8 cellular contexts compared by ENCODE assay signal in genomic region chr1:236064674-236065508, GRCh38. TPM values are rescaled to one million over a fixed set of nuclear protein-coding genes. Genes with fewer than 3 reads are reported as not detected.
DNase-seq lines count a peak whose midpoint lies in the region; ATAC-seq and TF ChIP-seq lines count a peak whose summit lies in the region.

A gene with protein sequence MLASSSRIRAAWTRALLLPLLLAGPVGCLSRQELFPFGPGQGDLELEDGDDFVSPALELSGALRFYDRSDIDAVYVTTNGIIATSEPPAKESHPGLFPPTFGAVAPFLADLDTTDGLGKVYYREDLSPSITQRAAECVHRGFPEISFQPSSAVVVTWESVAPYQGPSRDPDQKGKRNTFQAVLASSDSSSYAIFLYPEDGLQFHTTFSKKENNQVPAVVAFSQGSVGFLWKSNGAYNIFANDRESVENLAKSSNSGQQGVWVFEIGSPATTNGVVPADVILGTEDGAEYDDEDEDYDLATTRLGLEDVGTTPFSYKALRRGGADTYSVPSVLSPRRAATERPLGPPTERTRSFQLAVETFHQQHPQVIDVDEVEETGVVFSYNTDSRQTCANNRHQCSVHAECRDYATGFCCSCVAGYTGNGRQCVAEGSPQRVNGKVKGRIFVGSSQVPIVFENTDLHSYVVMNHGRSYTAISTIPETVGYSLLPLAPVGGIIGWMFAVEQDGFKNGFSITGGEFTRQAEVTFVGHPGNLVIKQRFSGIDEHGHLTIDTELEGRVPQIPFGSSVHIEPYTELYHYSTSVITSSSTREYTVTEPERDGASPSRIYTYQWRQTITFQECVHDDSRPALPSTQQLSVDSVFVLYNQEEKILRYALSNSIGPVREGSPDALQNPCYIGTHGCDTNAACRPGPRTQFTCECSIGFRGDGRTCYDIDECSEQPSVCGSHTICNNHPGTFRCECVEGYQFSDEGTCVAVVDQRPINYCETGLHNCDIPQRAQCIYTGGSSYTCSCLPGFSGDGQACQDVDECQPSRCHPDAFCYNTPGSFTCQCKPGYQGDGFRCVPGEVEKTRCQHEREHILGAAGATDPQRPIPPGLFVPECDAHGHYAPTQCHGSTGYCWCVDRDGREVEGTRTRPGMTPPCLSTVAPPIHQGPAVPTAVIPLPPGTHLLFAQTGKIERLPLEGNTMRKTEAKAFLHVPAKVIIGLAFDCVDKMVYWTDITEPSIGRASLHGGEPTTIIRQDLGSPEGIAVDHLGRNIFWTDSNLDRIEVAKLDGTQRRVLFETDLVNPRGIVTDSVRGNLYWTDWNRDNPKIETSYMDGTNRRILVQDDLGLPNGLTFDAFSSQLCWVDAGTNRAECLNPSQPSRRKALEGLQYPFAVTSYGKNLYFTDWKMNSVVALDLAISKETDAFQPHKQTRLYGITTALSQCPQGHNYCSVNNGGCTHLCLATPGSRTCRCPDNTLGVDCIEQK (minus strand): TSS chr1:236065090. CDS start chr1:236065079, 11 bp downstream.

- H3K4me1 Mint-ChIP-seq in activated CD4-positive, alpha-beta memory T cell treated with anti-CD3 and anti-CD28 coated beads, Interleukin-2, amount 10 ng/mL, durations not matched to agents 7 days and 5 days: peaks cover 20% of the 10 kb centered on the region

- peaks cover 5% of the 10 kb centered on the region for H3K36me3 Mint-ChIP-seq in activated CD4-positive, alpha-beta memory T cell treated with anti-CD3 and anti-CD28 coated beads, Interleukin-2, amount 10 ng/mL, durations not matched to agents 7 days and 5 days (ENCODE audit: low read depth)

- H3K36me3 ChIP-seq in effector memory CD4-positive, alpha-beta T cell (ENCODE audit: control insufficient read depth, insufficient read depth, low read length): no peaks in the 10 kb centered on the region
- no peaks in the 10 kb centered on the region for H3K36me3 ChIP-seq in lower lobe of right lung
- peaks cover 2 to 8% of the 10 kb centered on the region in 2 donors for H3K36me3 ChIP-seq in stomach smooth muscle (ENCODE audit: control insufficient read depth in 2 of 2, insufficient read depth in 2 of 2, low read length in 2 of 2)

- H3K4me3 Mint-ChIP-seq in activated CD4-positive, alpha-beta memory T cell treated with anti-CD3 and anti-CD28 coated beads, Interleukin-2, amount 10 ng/mL, durations not matched to agents 7 days and 5 days: peak within 1 kb of the TSS; percentile 50

- no peak within 1 kb of the TSS for H3K27ac ChIP-seq in effector memory CD4-positive, alpha-beta T cell (ENCODE audit: insufficient read depth, low read length, poor library complexity, severe bottlenecking)
- H3K27ac ChIP-seq in lower lobe of right lung: peak within 1 kb of the TSS; percentile 93
- H3K27ac ChIP-seq in stomach smooth muscle (ENCODE audit: low read length): peak within 1 kb of the TSS; percentile 100

- TF ChIP-seq CTCF in lower lobe of right lung (IDR thresholded peaks at IDR 0.05): peak; percentile 45

- peaks cover 31% of the 10 kb centered on the region for H3K4me1 ChIP-seq in effector memory CD4-positive, alpha-beta T cell (ENCODE audit: control insufficient read depth, insufficient read depth, low read length, poor library complexity, severe bottlenecking)
- H3K4me1 ChIP-seq in lower lobe of right lung (peaks cover 37% of the 10 kb centered on the region), stomach smooth muscle (ENCODE audit: control insufficient read depth, insufficient read depth, low read length) (peaks cover 49% of the 10 kb centered on the region)

- H3K27ac Mint-ChIP-seq in activated CD4-positive, alpha-beta memory T cell treated with anti-CD3 and anti-CD28 coated beads, Interleukin-2, amount 10 ng/mL, durations not matched to agents 7 days and 5 days: no peak within 1 kb of the TSS

- no peaks in the 10 kb centered on the region for H3K9me3 Mint-ChIP-seq in activated CD4-positive, alpha-beta memory T cell treated with anti-CD3 and anti-CD28 coated beads, Interleukin-2, amount 10 ng/mL, durations not matched to agents 7 days and 5 days

- ATAC-seq in lower lobe of right lung: peak; percentile 87 to 93

- H3K9me3 ChIP-seq in effector memory CD4-positive, alpha-beta T cell (ENCODE audit: control insufficient read depth, low read length): no peaks in the 10 kb centered on the region
- H3K9me3 ChIP-seq in lower lobe of right lung: no peaks in the 10 kb centered on the region
- H3K9me3 ChIP-seq in stomach smooth muscle (ENCODE audit: control insufficient read depth in 2 of 2, low read length in 2 of 2): no peaks in the 10 kb centered on the region

- POLR2A ChIA-PET in activated CD4-positive, alpha-beta memory T cell treated with anti-CD3 and anti-CD28 coated beads, Interleukin-2, amount 10 ng/mL, durations not matched to agents 7 days and 5 days (lab: Charles Lee): no interaction called here

- H3K27me3 ChIP-seq in effector memory CD4-positive, alpha-beta T cell (replicated peaks; ENCODE audit: control insufficient read depth, insufficient read depth, low read length, poor library complexity, severe bottlenecking): peaks cover 17% of the 10 kb centered on the region
- H3K27me3 ChIP-seq in lower lobe of right lung (ENCODE audit: low read depth) (peaks cover 19% of the 10 kb centered on the region), stomach smooth muscle (ENCODE audit: control insufficient read depth in 1 of 2, insufficient read depth in 2 of 2, low read length in 2 of 2) (no peaks in the 10 kb centered on the region)

- CTCF ChIA-PET in activated CD4-positive, alpha-beta memory T cell treated with anti-CD3 and anti-CD28 coated beads, Interleukin-2, amount 10 ng/mL, durations not matched to agents 7 days and 5 days (lab: Charles Lee): interaction anchor here (0.7 to 1.5 kb wide), 3 partner anchors 25 to 394 kb away, joined by 3 to 6 read pairs (median 3); no protein-coding TSS in a partner anchor

- DNase-seq in NCI-H510A treated with DMSO at 0.1 percent for 48 hours (lab: John Stamatoyannopoulos, UW) (peak; percentile 24), NCI-H510A (lab: John Stamatoyannopoulos, UW) (no peak), HuH-7 (ENCODE audit: low spot score) (peak; percentile 92), lower lobe of right lung (peak; percentile 74), MV-4-11 (lab: John Stamatoyannopoulos, UW) (no peak)
- DNase-seq in activated CD4-positive, alpha-beta memory T cell treated with anti-CD3 and anti-CD28 coated beads, Interleukin-2, amount 10 ng/mL, durations not matched to agents 7 days and 5 days: peak; percentile 19
- DNase-seq in effector memory CD4-positive, alpha-beta T cell: peak in 1 of 3 donors; percentile 3

- intact Hi-C loops in lower lobe of right lung (cut with DNase I): no loop called here

- peak within 1 kb of the TSS; percentile 73 for H3K4me3 ChIP-seq in effector memory CD4-positive, alpha-beta T cell (ENCODE audit: insufficient read depth, low read depth, low read length, poor library complexity, severe bottlenecking)
- H3K4me3 ChIP-seq in lower lobe of right lung (peak within 1 kb of the TSS; percentile 77), stomach smooth muscle (ENCODE audit: low read length in 2 of 2) (peak within 1 kb of the TSS; percentile 94 to 95)

- peak within 1 kb of the TSS; percentile 100 for H3K9ac ChIP-seq in stomach smooth muscle (ENCODE audit: low read length in 2 of 2)

- peaks cover 50% of the 10 kb centered on the region for H3K27me3 Mint-ChIP-seq in activated CD4-positive, alpha-beta memory T cell treated with anti-CD3 and anti-CD28 coated beads, Interleukin-2, amount 10 ng/mL, durations not matched to agents 7 days and 5 days

RNA-seq across cellular contexts. Expression of the gene that starts here (rescaled TPM):
- under 1 TPM; 0.45 TPM for total RNA-seq in activated CD4-positive, alpha-beta memory T cell treated with anti-CD3 and anti-CD28 coated beads, Interleukin-2, amount 10 ng/mL, durations not matched to agents 7 days and 5 days
- 46.6 TPM for total RNA-seq in lower lobe of right lung

Comparison
In these comparisons a context has a peak if more than half of its experiments do, and no peak if none do; other contexts are left out.
1. RNA of the gene that starts here (total RNA-seq): 46.6 TPM in lower lobe of right lung (single experiment); 0.45 TPM in activated CD4-positive, alpha-beta memory T cell treated with anti-CD3 and anti-CD28 coated beads, Interleukin-2, amount 10 ng/mL, durations not matched to agents 7 days and 5 days; every median in the first group is over 10 times any median in the second.
2. DNase-seq: peak in NCI-H510A treated with DMSO at 0.1 percent for 48 hours (single experiment), HuH-7 (single experiment) and lower lobe of right lung (single experiment); none in NCI-H510A (single experiment) and MV-4-11 (single experiment).
3. Peak in DNase-seq in activated CD4-positive, alpha-beta memory T cell treated with anti-CD3 and anti-CD28 coated beads, Interleukin-2, amount 10 ng/mL, durations not matched to agents 7 days and 5 days; RNA of the gene not detected or under 1 TPM.
4. Peak in every context shown above with its lines, with median percentiles within 50 percentile points of each other: H3K4me3 ChIP-seq.